ENCODE assay signal across 12 cellular contexts in genomic region chr12:111180830-111181726, GRCh38.
A peak's percentile ranks its signal among the peaks of the same experiment; 100 is the strongest.
DNase-seq lines count a peak whose midpoint lies in the region; ATAC-seq and TF ChIP-seq lines count a peak whose summit lies in the region.
"Had no signal": no experiment of that assay in that cellular context is flagged by ENCODE, and none has a peak within 500 bp of the region (broad histone marks: within the 10 kb centered on the region; RNA-seq: fewer than 3 reads in every experiment).

No MANE protein-coding gene starts in this region.

- peaks cover 32% of the 10 kb centered on the region for H3K4me1 ChIP-seq in vagina

- H3K36me3 ChIP-seq in vagina = no peaks in the 10 kb centered on the region

- DNase-seq in Daoy (ENCODE audit: low read depth) = peak; percentile 62
- DNase-seq in NCI-H2227 (lab: John Stamatoyannopoulos, UW; ENCODE audit: unreplicated experiment) = peak; percentile 93
- peak; percentile 5 for DNase-seq in cerebellar cortex (ENCODE audit: low spot score)
- peak; percentile 72 for DNase-seq in omental fat pad (ENCODE audit: low spot score)
- no peak for DNase-seq in vagina (ENCODE audit: extremely low spot score in 2 of 2)
- no peak for DNase-seq in stimulated activated naive CD4-positive, alpha-beta T cell (lab: John Stamatoyannopoulos, UW)
- DNase-seq: effector memory CD4-positive, alpha-beta T cell; NCI-H187 had no signal

- no peaks in the 10 kb centered on the region for H3K9me3 ChIP-seq in vagina

- H3K27me3 ChIP-seq in vagina = no peaks in the 10 kb centered on the region

- no peak overlapping the region for H3K4me3 ChIP-seq in vagina

- intact Hi-C loops in vagina (cut with DNase I) = no loop called here

- no peak overlapping the region for H3K27ac ChIP-seq in vagina

- ATAC-seq in omental fat pad (ENCODE audit: low FRiP score) (no peak), GM21619 (IDR thresholded peaks at IDR 0.05; ENCODE audit: unreplicated experiment) (no peak), GM21423 (IDR thresholded peaks at IDR 0.05; ENCODE audit: unreplicated experiment) (no peak)
- ATAC-seq: naive thymus-derived CD8-positive, alpha-beta T cell; stimulated activated effector memory CD8-positive, alpha-beta T cell treated with anti-CD3 and anti-CD28 coated beads, Interleukin-12 subunit alpha, Interleukin-12 subunit beta, amount 100 ng/mL, for 72 hours had no signal

- no peak for TF ChIP-seq POLR2A in vagina (IDR thresholded peaks at IDR 0.05)

- no peak for TF ChIP-seq CTCF in omental fat pad (IDR thresholded peaks at IDR 0.05)
- no peak for TF ChIP-seq CTCF in vagina (IDR thresholded peaks at IDR 0.05)

Comparison
In these comparisons a context has a peak if more than half of its experiments do, and no peak if none do; other contexts are left out.
1. DNase-seq: peak in Daoy (single experiment), NCI-H2227 (single experiment), cerebellar cortex (single experiment) and omental fat pad (single experiment); none in vagina (0 of 2) and stimulated activated naive CD4-positive, alpha-beta T cell (0 of 6).